ENCODE assay signal across 8 cellular contexts in the genomic region with DNA sequence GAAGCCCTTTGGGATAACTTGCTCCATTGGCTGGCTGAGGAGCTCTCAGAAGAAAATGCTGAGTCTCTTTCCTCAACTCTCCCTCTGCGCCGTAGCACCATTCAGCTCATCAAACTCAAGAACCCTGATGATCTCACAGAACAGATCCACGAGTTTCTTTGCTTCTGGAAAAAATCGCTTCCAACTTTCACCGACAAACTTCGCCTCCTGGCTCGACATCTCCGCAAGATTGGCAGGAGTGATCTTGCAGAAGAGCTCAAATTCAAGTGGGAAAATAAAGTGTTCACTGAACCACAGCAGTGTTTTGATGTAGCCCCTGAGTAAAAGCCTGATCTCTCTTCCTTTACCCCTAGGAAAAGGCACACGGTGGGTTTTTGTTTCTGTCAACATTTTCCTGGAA.
"Had no signal": no experiment of that assay in that cellular context is flagged by ENCODE, and none has a peak within 500 bp of the region (broad histone marks: within the 10 kb centered on the region; RNA-seq: fewer than 3 reads in every experiment).

No MANE protein-coding gene starts in this region.

- H3K4me1 Mint-ChIP-seq: H9 had no signal

- DNase-seq: GOT3, H9, HCEC 1CT, KBM-7 had no signal

- H3K9me3 Mint-ChIP-seq: H9, IgD-negative memory B cell had no signal

- H3K36me3 Mint-ChIP-seq: IgD-negative memory B cell had no signal

- H3K4me2 ChIP-seq: KMS-11 had no signal

- FAIRE-seq: HepG2 had no signal

- H3K4me3 Mint-ChIP-seq: H9, IgD-negative memory B cell had no signal

- H3K9ac ChIP-seq: KMS-11 had no signal

- H3K27ac ChIP-seq: HL-60, KMS-11 had no signal

- H3K27ac Mint-ChIP-seq: H9, IgD-negative memory B cell had no signal
